In the genomic region with DNA sequence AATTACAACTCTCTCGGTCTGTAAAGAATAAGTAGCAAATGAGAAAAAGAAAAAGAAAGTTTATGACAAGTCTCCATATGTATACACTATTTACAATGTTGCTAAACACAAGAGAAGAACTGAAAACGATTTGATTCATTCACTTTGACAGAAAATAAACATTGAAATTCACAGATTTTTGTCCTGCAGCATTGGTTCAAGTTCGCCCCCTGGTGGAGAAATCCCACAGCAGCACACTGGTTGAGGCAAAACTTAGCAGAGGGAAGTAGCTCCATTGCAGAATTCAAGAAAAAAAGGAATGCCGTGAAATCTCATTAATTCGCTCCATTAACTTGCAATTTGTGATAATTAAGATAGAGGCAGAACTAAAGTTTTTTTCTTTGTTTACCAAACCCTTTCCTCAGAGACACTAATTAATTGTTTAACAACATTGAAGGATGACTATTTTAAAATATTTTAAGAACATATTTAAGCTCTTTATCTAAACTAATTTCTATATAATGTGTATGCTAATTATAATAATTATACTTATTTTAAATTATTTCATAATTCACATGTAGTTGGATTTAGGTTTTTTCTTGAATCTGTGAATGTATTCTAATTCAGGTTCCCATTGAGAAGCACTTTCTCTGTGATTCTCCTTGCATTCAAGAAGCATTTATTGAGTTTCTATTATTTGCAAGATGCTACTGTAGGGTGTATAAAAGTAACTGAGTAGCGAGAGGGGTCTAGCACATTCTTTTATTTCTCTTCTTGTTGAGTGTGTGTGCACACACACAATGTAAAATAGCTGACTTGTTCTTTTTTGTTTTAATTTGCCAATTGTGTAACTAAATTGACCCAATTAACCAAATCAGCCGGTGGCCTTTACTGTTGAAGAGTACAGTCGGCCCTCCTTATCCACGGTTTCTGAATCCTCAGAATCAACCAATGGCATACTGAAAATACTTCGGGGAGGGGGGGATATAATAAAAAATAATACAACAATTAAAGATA, we compare ENCODE assay signal across 8 cellular contexts.
A peak's percentile ranks its signal among the peaks of the same experiment; 100 is the strongest.
DNase-seq lines count a peak whose midpoint lies in the region; ATAC-seq and TF ChIP-seq lines count a peak whose summit lies in the region.

No MANE protein-coding gene starts in this region.

- no peak overlapping the region for H3K9ac ChIP-seq in PC-3 (ENCODE audit: low read length)

- no peak for TF ChIP-seq EP300 in tibial nerve (IDR thresholded peaks at IDR 0.05)

- peak; percentile 61 for ATAC-seq in HG03095 (IDR thresholded peaks at IDR 0.05; ENCODE audit: unreplicated experiment)
- ATAC-seq in PC-3, result peak; percentile 67
- no peak for ATAC-seq in omental fat pad (ENCODE audit: low FRiP score)

- no peaks in the 10 kb centered on the region for H3K9me3 ChIP-seq in PC-3 (ENCODE audit: low read length)
- H3K9me3 ChIP-seq in tibial nerve, result no peaks in the 10 kb centered on the region

- H2AFZ ChIP-seq in PC-3 (ENCODE audit: low read length), result no peak overlapping the region

- intact Hi-C loops in PC-3 (cut with micrococcal nuclease), result loop anchor here (1.0 kb wide), 2 partner anchors 87 to 108 kb away; partner anchors contain the start of gene MFF

- DNase-seq in NCI-H2196 (lab: John Stamatoyannopoulos, UW; ENCODE audit: unreplicated experiment) (peak; percentile 55), NCI-H2196 treated with DMSO at 0.1 percent for 48 hours (lab: John Stamatoyannopoulos, UW; ENCODE audit: unreplicated experiment) (no peak), PC-3 (peak; percentile 79), activated T-helper 1 cell treated with Interleukin-2 at 50 U/mL for 16 hours (ENCODE audit: low read depth) (peak; percentile 13), fibroblast of the aortic adventitia (ENCODE audit: low read depth) (peak; percentile 81), omental fat pad (ENCODE audit: low spot score) (peak; percentile 79), tibial nerve (ENCODE audit: low spot score in 2 of 2) (peak; percentile 51 to 85)

- TF ChIP-seq CTCF in PC-3 (conservative IDR thresholded peaks at IDR 0.05; ENCODE audit: low read depth, low read length) (peak; percentile 97), fibroblast of the aortic adventitia (IDR thresholded peaks at IDR 0.05; ENCODE audit: insufficient read depth, low read length) (peak; percentile 99), omental fat pad (IDR thresholded peaks at IDR 0.05) (peak in 2 of 3 donors; percentile 34 to 55), tibial nerve (IDR thresholded peaks at IDR 0.05) (peak; percentile 65 to 91 (median 85))

- 31 to 34% methylated on average over 10 of the region's 10 CpGs for WGBS in tibial nerve, 2 donors

- peaks cover 7% of the 10 kb centered on the region; the same call in 1 of the 2 replicates for H3K27me3 ChIP-seq in PC-3 (ENCODE audit: low read length)
- no peaks in the 10 kb centered on the region for H3K27me3 ChIP-seq in tibial nerve

- H3K4me3 ChIP-seq in PC-3 (ENCODE audit: low read length), result no peak overlapping the region
- H3K4me3 ChIP-seq in fibroblast of the aortic adventitia (ENCODE audit: low read depth, low read length), result no peak overlapping the region
- no peak overlapping the region for H3K4me3 ChIP-seq in tibial nerve

- no peaks in the 10 kb centered on the region for H3F3A ChIP-seq in PC-3 (ENCODE audit: low read length, unreplicated experiment)

- POLR2A ChIA-PET in PC-3 (lab: Charles Lee; ENCODE audit: unreplicated experiment), result no interaction called here

- H3K79me2 ChIP-seq in PC-3 (ENCODE audit: low read length), result no peaks in the 10 kb centered on the region

- H3K27ac ChIP-seq in PC-3 (ENCODE audit: low read length), result no peak overlapping the region
- H3K27ac ChIP-seq in tibial nerve, result no peak overlapping the region

- no peaks in the 10 kb centered on the region for H4K20me1 ChIP-seq in PC-3 (ENCODE audit: low read length)

- no peak for TF ChIP-seq POLR2A in tibial nerve (IDR thresholded peaks at IDR 0.05)

- no peaks in the 10 kb centered on the region for H3K36me3 ChIP-seq in PC-3 (ENCODE audit: low read depth, low read length)
- H3K36me3 ChIP-seq in tibial nerve, result no peaks in the 10 kb centered on the region

- no TSS peak for BruUV-seq in PC-3 (replicated peaks; lab: Mats Ljungman, UMichigan)

- H3K9me2 ChIP-seq in PC-3 (replicated peaks; ENCODE audit: low read length), result no peaks in the 10 kb centered on the region

- H3K4me1 ChIP-seq in PC-3 (ENCODE audit: insufficient read depth, low read length) (no peaks in the 10 kb centered on the region), tibial nerve (no peaks in the 10 kb centered on the region)

- no peak overlapping the region for H3K4me2 ChIP-seq in PC-3 (ENCODE audit: low read length)

- CTCF ChIA-PET in PC-3 (lab: Charles Lee), result interaction anchor here (0.6 to 1.1 kb wide), 6 partner anchors 9 to 1480 kb away, joined by 3 to 12 read pairs (median 5); no protein-coding TSS in a partner anchor

Comparison
In these comparisons a context has a peak if more than half of its experiments do, and no peak if none do; other contexts are left out.
1. CTCF ChIP-seq: peak in every context shown above with its lines; median percentile 99 in fibroblast of the aortic adventitia; 97 in PC-3; 85 in tibial nerve; 44 in omental fat pad.